1 cellular context compared by ENCODE assay signal in genomic region chr2:179106342-179107178, GRCh38.
TF ChIP-seq lines count a peak whose summit lies in the region.

No MANE protein-coding gene starts in this region.

TF ChIP-seq in GM12878, 131 proteins besides CTCF, POLR2A, EP300 and RAD21 (continued from another document):
- TF ChIP-seq, protein P1, sequence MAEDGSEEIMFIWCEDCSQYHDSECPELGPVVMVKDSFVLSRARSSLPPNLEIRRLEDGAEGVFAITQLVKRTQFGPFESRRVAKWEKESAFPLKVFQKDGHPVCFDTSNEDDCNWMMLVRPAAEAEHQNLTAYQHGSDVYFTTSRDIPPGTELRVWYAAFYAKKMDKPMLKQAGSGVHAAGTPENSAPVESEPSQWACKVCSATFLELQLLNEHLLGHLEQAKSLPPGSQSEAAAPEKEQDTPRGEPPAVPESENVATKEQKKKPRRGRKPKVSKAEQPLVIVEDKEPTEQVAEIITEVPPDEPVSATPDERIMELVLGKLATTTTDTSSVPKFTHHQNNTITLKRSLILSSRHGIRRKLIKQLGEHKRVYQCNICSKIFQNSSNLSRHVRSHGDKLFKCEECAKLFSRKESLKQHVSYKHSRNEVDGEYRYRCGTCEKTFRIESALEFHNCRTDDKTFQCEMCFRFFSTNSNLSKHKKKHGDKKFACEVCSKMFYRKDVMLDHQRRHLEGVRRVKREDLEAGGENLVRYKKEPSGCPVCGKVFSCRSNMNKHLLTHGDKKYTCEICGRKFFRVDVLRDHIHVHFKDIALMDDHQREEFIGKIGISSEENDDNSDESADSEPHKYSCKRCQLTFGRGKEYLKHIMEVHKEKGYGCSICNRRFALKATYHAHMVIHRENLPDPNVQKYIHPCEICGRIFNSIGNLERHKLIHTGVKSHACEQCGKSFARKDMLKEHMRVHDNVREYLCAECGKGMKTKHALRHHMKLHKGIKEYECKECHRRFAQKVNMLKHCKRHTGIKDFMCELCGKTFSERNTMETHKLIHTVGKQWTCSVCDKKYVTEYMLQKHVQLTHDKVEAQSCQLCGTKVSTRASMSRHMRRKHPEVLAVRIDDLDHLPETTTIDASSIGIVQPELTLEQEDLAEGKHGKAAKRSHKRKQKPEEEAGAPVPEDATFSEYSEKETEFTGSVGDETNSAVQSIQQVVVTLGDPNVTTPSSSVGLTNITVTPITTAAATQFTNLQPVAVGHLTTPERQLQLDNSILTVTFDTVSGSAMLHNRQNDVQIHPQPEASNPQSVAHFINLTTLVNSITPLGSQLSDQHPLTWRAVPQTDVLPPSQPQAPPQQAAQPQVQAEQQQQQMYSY (CRISPR knock-in tag; IDR thresholded peaks at IDR 0.05) = no peak
- no peak; the same call in 2 of the 3 replicates for TF ChIP-seq POU2F2 (IDR thresholded peaks at IDR 0.05; ENCODE audit: borderline replicate concordance, low read depth, low read length)
- TF ChIP-seq, protein P2, sequence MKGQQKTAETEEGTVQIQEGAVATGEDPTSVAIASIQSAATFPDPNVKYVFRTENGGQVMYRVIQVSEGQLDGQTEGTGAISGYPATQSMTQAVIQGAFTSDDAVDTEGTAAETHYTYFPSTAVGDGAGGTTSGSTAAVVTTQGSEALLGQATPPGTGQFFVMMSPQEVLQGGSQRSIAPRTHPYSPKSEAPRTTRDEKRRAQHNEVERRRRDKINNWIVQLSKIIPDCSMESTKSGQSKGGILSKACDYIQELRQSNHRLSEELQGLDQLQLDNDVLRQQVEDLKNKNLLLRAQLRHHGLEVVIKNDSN (IDR thresholded peaks at IDR 0.05; ENCODE audit: borderline replicate concordance, extremely low read length, insufficient read depth, low read depth, low read length) = no peak
- TF ChIP-seq, protein P3, sequence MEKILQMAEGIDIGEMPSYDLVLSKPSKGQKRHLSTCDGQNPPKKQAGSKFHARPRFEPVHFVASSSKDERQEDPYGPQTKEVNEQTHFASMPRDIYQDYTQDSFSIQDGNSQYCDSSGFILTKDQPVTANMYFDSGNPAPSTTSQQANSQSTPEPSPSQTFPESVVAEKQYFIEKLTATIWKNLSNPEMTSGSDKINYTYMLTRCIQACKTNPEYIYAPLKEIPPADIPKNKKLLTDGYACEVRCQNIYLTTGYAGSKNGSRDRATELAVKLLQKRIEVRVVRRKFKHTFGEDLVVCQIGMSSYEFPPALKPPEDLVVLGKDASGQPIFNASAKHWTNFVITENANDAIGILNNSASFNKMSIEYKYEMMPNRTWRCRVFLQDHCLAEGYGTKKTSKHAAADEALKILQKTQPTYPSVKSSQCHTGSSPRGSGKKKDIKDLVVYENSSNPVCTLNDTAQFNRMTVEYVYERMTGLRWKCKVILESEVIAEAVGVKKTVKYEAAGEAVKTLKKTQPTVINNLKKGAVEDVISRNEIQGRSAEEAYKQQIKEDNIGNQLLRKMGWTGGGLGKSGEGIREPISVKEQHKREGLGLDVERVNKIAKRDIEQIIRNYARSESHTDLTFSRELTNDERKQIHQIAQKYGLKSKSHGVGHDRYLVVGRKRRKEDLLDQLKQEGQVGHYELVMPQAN (conservative IDR thresholded peaks at IDR 0.05) = no peak
- no peak for TF ChIP-seq SUZ12 (IDR thresholded peaks at IDR 0.05; ENCODE audit: unreplicated experiment)
- TF ChIP-seq STAT3 (IDR thresholded peaks at IDR 0.05; ENCODE audit: low read depth, low read length) = no peak
- TF ChIP-seq REST (IDR thresholded peaks at IDR 0.05; ENCODE audit: low read depth, low read length) = no peak
